13 cellular contexts compared by ENCODE assay signal in the genomic region with DNA sequence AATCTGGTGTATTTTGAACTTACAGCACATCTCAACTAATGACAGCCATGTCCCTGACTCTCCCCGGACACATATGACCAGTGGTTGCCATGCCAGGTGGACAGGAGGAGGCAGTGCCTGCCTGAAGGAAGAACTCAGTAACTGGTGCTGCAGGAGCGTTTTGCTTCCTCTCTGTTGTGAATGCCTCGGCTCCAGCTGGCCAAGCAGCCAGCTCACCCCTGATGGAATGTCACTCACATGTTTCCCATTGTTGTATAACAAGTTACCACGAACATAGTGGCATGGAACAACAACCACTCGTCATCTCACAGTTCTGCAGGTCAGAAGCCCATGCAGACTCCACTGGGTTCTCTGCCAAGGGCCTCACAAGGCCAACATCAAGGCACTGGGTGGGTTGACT. TPM values are rescaled to one million over a fixed set of nuclear protein-coding genes. Genes with fewer than 3 reads are reported as not detected.
DNase-seq lines count a peak whose midpoint lies in the region; ATAC-seq and TF ChIP-seq lines count a peak whose summit lies in the region.
"Had no signal": no experiment of that assay in that cellular context is flagged by ENCODE, and none has a peak within 500 bp of the region (broad histone marks: within the 10 kb centered on the region; RNA-seq: fewer than 3 reads in every experiment).

No MANE protein-coding gene starts in this region.

- no peaks in the 10 kb centered on the region for H3F3A ChIP-seq in neural progenitor cell (ENCODE audit: low read depth)

- no peak overlapping the region for H3K27ac Mint-ChIP-seq in Calu3 (ENCODE audit: unreplicated experiment)
- H3K27ac Mint-ChIP-seq in neural progenitor cell: peak overlapping the region; percentile 57

- TF ChIP-seq CTCF in Calu3 (IDR thresholded peaks at IDR 0.05; ENCODE audit: unreplicated experiment): peak; percentile 31
- no peak for TF ChIP-seq CTCF in neural progenitor cell (IDR thresholded peaks at IDR 0.05)

- DNase-seq in Calu3: peak; percentile 74
- DNase-seq in MV-4-11 (lab: John Stamatoyannopoulos, UW): peak; percentile 32
- DNase-seq in neural progenitor cell (ENCODE audit: low spot score): peak; percentile 22
- DNase-seq in DMS53 treated with DMSO at 0.1 percent for 48 hours (lab: John Stamatoyannopoulos, UW; ENCODE audit: unreplicated experiment): no peak
- no peak for DNase-seq in stimulated activated CD4-positive, alpha-beta T cell treated with anti-CD3 and anti-CD28 coated beads, Interleukin-12 subunit alpha, Interleukin-12 subunit beta, amount 100 ng/mL, for 4 hours
- DNase-seq in NCI-H69 (lab: John Stamatoyannopoulos, UW): no peak
- DNase-seq: activated effector memory CD4-positive, alpha-beta T cell treated with Interleukin-2 at 50 U/mL for 16 hours; DND-41; NCI-H1436 treated with DMSO at 0.1 percent for 48 hours; pancreas had no signal

- no peak overlapping the region for H3K27ac ChIP-seq in neural progenitor cell
- H3K27ac ChIP-seq: pancreas, tibial nerve had no signal

- intact Hi-C loops in Calu3 (cut with micrococcal nuclease; ENCODE audit: unreplicated experiment): loop anchor here (2.0 kb wide), 1 partner anchor 108 kb away; no protein-coding TSS in a partner anchor

- peaks cover 13% of the 10 kb centered on the region for H3K27me3 ChIP-seq in neural progenitor cell
- H3K27me3 ChIP-seq: tibial nerve had no signal

- H3K4me1 Mint-ChIP-seq in Calu3 (ENCODE audit: low read depth, unreplicated experiment) (peaks cover 11% of the 10 kb centered on the region), neural progenitor cell (no peaks in the 10 kb centered on the region)

- ATAC-seq in esophagus mucosa: peak; percentile 42
- ATAC-seq in GM18870 (IDR thresholded peaks at IDR 0.05; ENCODE audit: unreplicated experiment): no peak

- H3K9me3 Mint-ChIP-seq in Calu3 (ENCODE audit: low read depth, unreplicated experiment) (no peaks in the 10 kb centered on the region), neural progenitor cell (peaks cover 2% of the 10 kb centered on the region)

- H3K4me3 Mint-ChIP-seq in Calu3 (ENCODE audit: low read depth, unreplicated experiment) (no peak overlapping the region), neural progenitor cell (no peak overlapping the region)

- CTCF ChIA-PET in Calu3 (lab: Charles Lee): interaction anchor here (0.6 to 1.7 kb wide), 7 partner anchors 12 to 108 kb away, joined by 3 to 11 read pairs (median 3); partner anchors contain the start of gene IRF8

- no TSS peak for BruUV-seq in Calu3 (replicated peaks; lab: Mats Ljungman, UMichigan)

- no peak overlapping the region for H3K9ac ChIP-seq in neural progenitor cell

- H4K20me1 ChIP-seq in neural progenitor cell (ENCODE audit: low read depth): no peaks in the 10 kb centered on the region

- no peak overlapping the region for H3K4me2 ChIP-seq in neural progenitor cell

- no peaks in the 10 kb centered on the region for H3K79me2 ChIP-seq in neural progenitor cell (ENCODE audit: low read depth)

- H3K36me3 ChIP-seq in neural progenitor cell: no peaks in the 10 kb centered on the region
- H3K36me3 ChIP-seq: pancreas, tibial nerve had no signal

- H3K4me1 ChIP-seq in neural progenitor cell: no peaks in the 10 kb centered on the region
- H3K4me1 ChIP-seq: pancreas, tibial nerve had no signal

- peaks cover 55% of the 10 kb centered on the region for H3K27me3 Mint-ChIP-seq in Calu3 (ENCODE audit: unreplicated experiment)
- peaks cover 5% of the 10 kb centered on the region for H3K27me3 Mint-ChIP-seq in neural progenitor cell (ENCODE audit: insufficient read depth, low read depth)

- no peak overlapping the region for H3K4me3 ChIP-seq in neural progenitor cell
- H3K4me3 ChIP-seq: pancreas, tibial nerve had no signal

- no peak overlapping the region for H2AFZ ChIP-seq in neural progenitor cell (replicated peaks)

- no peaks in the 10 kb centered on the region for H3K9me3 ChIP-seq in neural progenitor cell (ENCODE audit: low read depth)
- H3K9me3 ChIP-seq: pancreas, tibial nerve had no signal

- H3K36me3 Mint-ChIP-seq in Calu3 (ENCODE audit: insufficient read depth, unreplicated experiment) (no peaks in the 10 kb centered on the region), neural progenitor cell (no peaks in the 10 kb centered on the region)

RNA-seq across cellular contexts. Expression of gene IRF8, which starts 20.1 kb away (rescaled TPM):
- total RNA-seq in Calu3 (2022): 5.0 and 10.5 TPM in 2 replicates
- total RNA-seq in esophagus mucosa: 2.2 TPM
- 1.2 and 2.0 TPM in 2 replicates for total RNA-seq in neural progenitor cell (ENCODE audit: low replicate concordance)

Comparison
In these comparisons a context has a peak if more than half of its experiments do, and no peak if none do; other contexts are left out.
1. DNase-seq: peak in Calu3 (single experiment), MV-4-11 (single experiment) and neural progenitor cell (single experiment); none in DMS53 treated with DMSO at 0.1 percent for 48 hours (single experiment), stimulated activated CD4-positive, alpha-beta T cell treated with anti-CD3 and anti-CD28 coated beads, Interleukin-12 subunit alpha, Interleukin-12 subunit beta, amount 100 ng/mL, for 4 hours (single experiment) and NCI-H69 (single experiment).